Comparison of ENCODE assay signal across 19 cellular contexts in the genomic region with DNA sequence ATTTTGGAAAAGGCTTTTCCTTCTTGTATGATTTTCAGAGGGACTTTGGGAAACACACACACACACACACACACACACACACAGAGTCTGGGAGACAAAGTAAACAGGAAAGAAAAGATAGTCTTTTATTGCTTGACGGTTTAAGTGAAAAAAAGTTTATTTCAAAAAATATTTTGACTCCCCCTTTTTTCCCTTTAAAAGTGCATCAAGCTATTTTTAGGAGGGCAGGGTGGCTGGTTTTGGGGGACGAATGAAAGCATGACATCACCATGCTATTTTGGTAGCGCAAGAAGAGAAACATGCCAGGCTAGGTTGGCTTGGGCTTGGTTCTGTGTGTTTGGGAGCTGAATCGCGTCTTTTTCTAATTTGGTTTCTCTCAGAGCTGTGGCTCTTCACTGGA.
DNase-seq lines count a peak whose midpoint lies in the region; ATAC-seq and TF ChIP-seq lines count a peak whose summit lies in the region.
"Had no signal": no experiment of that assay in that cellular context is flagged by ENCODE, and none has a peak within 500 bp of the region (broad histone marks: within the 10 kb centered on the region; RNA-seq: fewer than 3 reads in every experiment).

No MANE protein-coding gene starts in this region.

- H3K4me3 Mint-ChIP-seq in WTC11: no peak overlapping the region
- H3K4me3 Mint-ChIP-seq: B cell; neural progenitor cell; stimulated activated naive CD8-positive, alpha-beta T cell treated with anti-CD3 and anti-CD28 coated beads, Interleukin-15, Interleukin-2, amounts not matched to agents 100 ng/mL and 50 ng/mL, for 24 hours had no signal

- no peak for TF ChIP-seq CTCF in WTC11 (IDR thresholded peaks at IDR 0.05)
- no peak for TF ChIP-seq CTCF in heart right ventricle (IDR thresholded peaks at IDR 0.05)
- no peak for TF ChIP-seq CTCF in upper lobe of left lung (IDR thresholded peaks at IDR 0.05)

- no peaks in the 10 kb centered on the region for H3K9me3 ChIP-seq in heart right ventricle
- H3K9me3 ChIP-seq in upper lobe of left lung: no peaks in the 10 kb centered on the region
- H3K9me3 ChIP-seq: body of pancreas had no signal

- H3K9me3 Mint-ChIP-seq in WTC11: no peaks in the 10 kb centered on the region
- H3K9me3 Mint-ChIP-seq: neural progenitor cell; stimulated activated naive CD8-positive, alpha-beta T cell treated with anti-CD3 and anti-CD28 coated beads, Interleukin-15, Interleukin-2, amounts not matched to agents 100 ng/mL and 50 ng/mL, for 24 hours had no signal

- intact Hi-C loops in heart right ventricle (cut with DNase I): loop anchor here in 4 of 10 donors (2.0 to 10.0 kb wide), 3 partner anchors 32 to 122 kb away; no protein-coding TSS in a partner anchor

- TF ChIP-seq POLR2A in upper lobe of left lung (IDR thresholded peaks at IDR 0.05): no peak

- no peaks in the 10 kb centered on the region for H3K27me3 Mint-ChIP-seq in WTC11 (ENCODE audit: low read depth)

- DNase-seq in WTC11 (ENCODE audit: low spot score) (no peak), heart right ventricle (peak in 1 of 2 donors; percentile 38), myocyte (ENCODE audit: low read depth) (peak; percentile 47), upper lobe of left lung (no peak)
- DNase-seq: activated naive CD4-positive, alpha-beta T cell; body of pancreas; DMS153; NCI-H146; NCI-H446 treated with DMSO at 0.1 percent for 48 hours; small intestine had no signal

- H3K27ac ChIP-seq in heart right ventricle (peak overlapping the region; percentile 45 to 87 (median 84)), upper lobe of left lung (peak overlapping the region; percentile 33 to 74 (median 66))
- H3K27ac ChIP-seq: neural progenitor cell, VCaP had no signal

- POLR2A ChIA-PET in WTC11 (lab: Charles Lee): no interaction called here

- H3K36me3 ChIP-seq in heart right ventricle: no peaks in the 10 kb centered on the region
- H3K36me3 ChIP-seq in upper lobe of left lung: no peaks in the 10 kb centered on the region
- H3K36me3 ChIP-seq: neural progenitor cell had no signal

- 19 to 21% methylated on average over 5 of the region's 5 CpGs for WGBS in heart right ventricle, 2 donors
- 32 to 35% methylated on average over 5 of the region's 5 CpGs for WGBS in upper lobe of left lung, 2 donors

- H3K27ac Mint-ChIP-seq in WTC11: peak overlapping the region; percentile 57
- H3K27ac Mint-ChIP-seq: B cell; neural progenitor cell; stimulated activated naive CD8-positive, alpha-beta T cell treated with anti-CD3 and anti-CD28 coated beads, Interleukin-15, Interleukin-2, amounts not matched to agents 100 ng/mL and 50 ng/mL, for 24 hours had no signal

- no peaks in the 10 kb centered on the region for H3K36me3 Mint-ChIP-seq in WTC11
- H3K36me3 Mint-ChIP-seq: neural progenitor cell had no signal

- H3K4me3 ChIP-seq in heart right ventricle (peak overlapping the region in 5 of 10 donors; percentile 8 to 30 (median 24)), upper lobe of left lung (no peak overlapping the region)
- H3K4me3 ChIP-seq: body of pancreas, lung, neural progenitor cell had no signal

- CTCF ChIA-PET in WTC11 (lab: Charles Lee): no interaction called here

- peaks cover 3 to 31% (median 12%) of the 10 kb centered on the region in 9 donors for H3K4me1 ChIP-seq in heart right ventricle
- peaks cover 0 to 18% (median 0%) of the 10 kb centered on the region in 4 donors for H3K4me1 ChIP-seq in upper lobe of left lung
- H3K4me1 ChIP-seq: body of pancreas had no signal

- no peak for TF ChIP-seq EP300 in upper lobe of left lung (IDR thresholded peaks at IDR 0.05)

- no peak for ATAC-seq in WTC11
- peak; percentile 66 to 89 (median 76) for ATAC-seq in heart right ventricle
- ATAC-seq in upper lobe of left lung (ENCODE audit: low FRiP score in 2 of 2): no peak
- no peak for ATAC-seq in HG02763 (IDR thresholded peaks at IDR 0.05; ENCODE audit: unreplicated experiment)
- no peak for ATAC-seq in HG03025 (IDR thresholded peaks at IDR 0.05; ENCODE audit: low FRiP score, unreplicated experiment)
- no peak for ATAC-seq in GM21619 (IDR thresholded peaks at IDR 0.05; ENCODE audit: unreplicated experiment)
- ATAC-seq in HG03342 (IDR thresholded peaks at IDR 0.05; ENCODE audit: unreplicated experiment): no peak

- H3K4me1 Mint-ChIP-seq in WTC11: peaks cover 62% of the 10 kb centered on the region
- H3K4me1 Mint-ChIP-seq: B cell had no signal

- H3K27me3 ChIP-seq in heart right ventricle: no peaks in the 10 kb centered on the region
- no peaks in the 10 kb centered on the region for H3K27me3 ChIP-seq in upper lobe of left lung
- H3K27me3 ChIP-seq: body of pancreas had no signal

TF ChIP-seq in WTC11, 78 proteins besides CTCF, POLR2A, EP300 and RAD21:
- no peak for TF ChIP-seq ZBTB21 (CRISPR knock-in tag; IDR thresholded peaks at IDR 0.05; ENCODE audit: borderline replicate concordance)
- TF ChIP-seq, protein P1, sequence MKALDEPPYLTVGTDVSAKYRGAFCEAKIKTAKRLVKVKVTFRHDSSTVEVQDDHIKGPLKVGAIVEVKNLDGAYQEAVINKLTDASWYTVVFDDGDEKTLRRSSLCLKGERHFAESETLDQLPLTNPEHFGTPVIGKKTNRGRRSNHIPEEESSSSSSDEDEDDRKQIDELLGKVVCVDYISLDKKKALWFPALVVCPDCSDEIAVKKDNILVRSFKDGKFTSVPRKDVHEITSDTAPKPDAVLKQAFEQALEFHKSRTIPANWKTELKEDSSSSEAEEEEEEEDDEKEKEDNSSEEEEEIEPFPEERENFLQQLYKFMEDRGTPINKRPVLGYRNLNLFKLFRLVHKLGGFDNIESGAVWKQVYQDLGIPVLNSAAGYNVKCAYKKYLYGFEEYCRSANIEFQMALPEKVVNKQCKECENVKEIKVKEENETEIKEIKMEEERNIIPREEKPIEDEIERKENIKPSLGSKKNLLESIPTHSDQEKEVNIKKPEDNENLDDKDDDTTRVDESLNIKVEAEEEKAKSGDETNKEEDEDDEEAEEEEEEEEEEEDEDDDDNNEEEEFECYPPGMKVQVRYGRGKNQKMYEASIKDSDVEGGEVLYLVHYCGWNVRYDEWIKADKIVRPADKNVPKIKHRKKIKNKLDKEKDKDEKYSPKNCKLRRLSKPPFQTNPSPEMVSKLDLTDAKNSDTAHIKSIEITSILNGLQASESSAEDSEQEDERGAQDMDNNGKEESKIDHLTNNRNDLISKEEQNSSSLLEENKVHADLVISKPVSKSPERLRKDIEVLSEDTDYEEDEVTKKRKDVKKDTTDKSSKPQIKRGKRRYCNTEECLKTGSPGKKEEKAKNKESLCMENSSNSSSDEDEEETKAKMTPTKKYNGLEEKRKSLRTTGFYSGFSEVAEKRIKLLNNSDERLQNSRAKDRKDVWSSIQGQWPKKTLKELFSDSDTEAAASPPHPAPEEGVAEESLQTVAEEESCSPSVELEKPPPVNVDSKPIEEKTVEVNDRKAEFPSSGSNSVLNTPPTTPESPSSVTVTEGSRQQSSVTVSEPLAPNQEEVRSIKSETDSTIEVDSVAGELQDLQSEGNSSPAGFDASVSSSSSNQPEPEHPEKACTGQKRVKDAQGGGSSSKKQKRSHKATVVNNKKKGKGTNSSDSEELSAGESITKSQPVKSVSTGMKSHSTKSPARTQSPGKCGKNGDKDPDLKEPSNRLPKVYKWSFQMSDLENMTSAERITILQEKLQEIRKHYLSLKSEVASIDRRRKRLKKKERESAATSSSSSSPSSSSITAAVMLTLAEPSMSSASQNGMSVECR (CRISPR knock-in tag; IDR thresholded peaks at IDR 0.05; ENCODE audit: borderline replicate concordance): no peak
- TF ChIP-seq SP1 (CRISPR knock-in tag; conservative IDR thresholded peaks at IDR 0.05): no peak
- no peak for TF ChIP-seq NFATC4 (CRISPR knock-in tag; IDR thresholded peaks at IDR 0.05)
- no peak for TF ChIP-seq ZNF138 (CRISPR knock-in tag; conservative IDR thresholded peaks at IDR 0.05)
- TF ChIP-seq STAT6 (CRISPR knock-in tag; conservative IDR thresholded peaks at IDR 0.05; ENCODE audit: low read depth): no peak

Comparison
In these comparisons a context has a peak if more than half of its experiments do, and no peak if none do; other contexts are left out.
1. ATAC-seq: peak in heart right ventricle (8 of 8); none in WTC11 (single experiment), upper lobe of left lung (0 of 2), HG02763 (single experiment), HG03025 (single experiment), GM21619 (single experiment) and HG03342 (single experiment).